Comparison of ENCODE assay signal across 8 cellular contexts in the genomic region with DNA sequence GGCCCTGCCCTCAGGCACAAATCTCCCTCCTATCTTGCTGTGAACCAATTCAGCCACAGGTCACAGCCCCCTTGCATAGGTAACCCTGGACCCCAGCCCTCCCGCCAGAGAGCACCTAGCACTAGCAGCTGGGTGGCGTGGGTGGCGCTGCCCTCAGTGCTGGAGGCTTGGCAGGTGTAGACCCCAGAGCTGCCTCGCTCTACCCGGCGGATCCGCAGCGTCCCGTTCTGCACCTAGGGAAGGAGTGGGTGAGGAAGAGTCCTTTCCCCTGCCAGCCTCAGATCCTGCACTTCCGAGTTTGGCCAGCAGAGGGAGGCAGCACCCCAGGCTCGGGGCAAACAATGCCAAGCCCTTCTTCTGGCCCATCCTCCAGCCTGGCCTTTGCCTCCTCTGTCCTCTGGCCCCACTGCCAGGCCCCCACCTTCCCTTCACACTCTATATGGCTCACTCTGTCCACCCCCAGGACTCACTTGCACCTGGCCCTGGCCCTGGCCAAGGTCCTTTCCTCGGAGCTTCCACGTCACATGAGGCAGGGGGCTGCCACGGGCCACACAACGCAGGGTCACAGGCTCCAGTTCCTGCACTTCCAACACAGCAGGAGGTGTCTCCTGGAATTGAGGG.
DNase-seq lines count a peak whose midpoint lies in the region; FAIRE-seq and TF ChIP-seq lines count a peak whose summit lies in the region.

No MANE protein-coding gene starts in this region.

- TF ChIP-seq CTCF in AG10803 (conservative IDR thresholded peaks at IDR 0.05; ENCODE audit: low read length), result peak; percentile 97

- H3K4me3 ChIP-seq in AG10803 (ENCODE audit: low read length), result no peak overlapping the region

- no peak overlapping the region for H3K27ac ChIP-seq in caudate nucleus (ENCODE audit: low read depth, low read length)

- FAIRE-seq in GM19239 (lab: Jason Lieb, UNC), result peak; percentile 92

- DNase-seq in AG10803 (ENCODE audit: low read depth), result peak; percentile 41
- DNase-seq in GM19239 (ENCODE audit: insufficient read length, low spot score), result peak; percentile 85
- DNase-seq in NCI-H1694 treated with DMSO at 0.1 percent for 48 hours (lab: John Stamatoyannopoulos, UW), result peak; percentile 35
- DNase-seq in activated CD4-positive, CD25-positive, alpha-beta regulatory T cell (lab: John Stamatoyannopoulos, UW), result peak; percentile 48 to 81 (median 70)
- peak in 32 of 61 donors; percentile 2 to 44 (median 19) for DNase-seq in caudate nucleus (lab: John Stamatoyannopoulos, UW)
- DNase-seq in left kidney (ENCODE audit: low read depth, low spot score), result peak; percentile 85
- DNase-seq in stimulated activated CD4-positive, alpha-beta T cell treated with anti-CD3 and anti-CD28 coated beads, TNF-alpha, amount 100 ng/mL, for 24 hours (ENCODE audit: low read depth in 3 of 3), result peak; percentile 68 to 79 (median 72)
- no peak for DNase-seq in cerebellar nuclear complex (lab: John Stamatoyannopoulos, UW)

Comparison
In these comparisons a context has a peak if more than half of its experiments do, and no peak if none do; other contexts are left out.
1. DNase-seq: peak in AG10803 (single experiment), GM19239 (single experiment), NCI-H1694 treated with DMSO at 0.1 percent for 48 hours (single experiment), activated CD4-positive, CD25-positive, alpha-beta regulatory T cell (4 of 4), caudate nucleus (32 of 61), left kidney (single experiment) and stimulated activated CD4-positive, alpha-beta T cell treated with anti-CD3 and anti-CD28 coated beads, TNF-alpha, amount 100 ng/mL, for 24 hours (3 of 3); none in cerebellar nuclear complex (0 of 2).